Comparison of ENCODE assay signal across 31 cellular contexts in the genomic region with DNA sequence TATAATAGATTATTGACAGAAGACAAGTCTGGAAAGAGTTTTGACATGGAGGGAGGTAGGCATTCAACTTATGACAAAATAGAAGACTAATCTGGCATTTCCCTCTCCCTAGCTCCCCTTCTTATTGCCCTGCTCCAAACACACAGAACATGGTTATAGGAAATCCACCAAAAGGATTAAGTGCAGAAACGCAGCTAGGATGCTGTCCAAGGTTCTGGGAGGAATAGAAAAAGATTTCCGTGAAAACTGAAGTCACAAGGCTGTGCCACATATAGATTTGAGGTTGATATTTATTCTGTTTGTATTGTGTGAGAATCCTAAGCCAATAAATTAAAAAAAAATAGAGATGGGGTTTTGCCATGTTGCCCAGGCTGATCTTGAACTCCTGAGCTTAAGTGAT.
"Had no signal": no experiment of that assay in that cellular context is flagged by ENCODE, and none has a peak within 500 bp of the region (broad histone marks: within the 10 kb centered on the region; RNA-seq: fewer than 3 reads in every experiment).

No MANE protein-coding gene starts in this region.

- DNase-seq: activated B cell treated with CpG ODN at 0.5 μM for 24 hours; activated CD4-positive, alpha-beta memory T cell treated with anti-CD3 and anti-CD28 coated beads for 36 hours; activated CD4-positive, alpha-beta T cell treated with anti-CD3 and anti-CD28 coated beads for 4 hours; activated CD4-positive, alpha-beta T cell treated with anti-CD3 and anti-CD28 coated beads, Interleukin-2, amount 50 U/mL, for 1 hour; activated CD4-positive, CD25-positive, alpha-beta regulatory T cell treated with anti-CD3 and anti-CD28 coated beads, Interleukin-2, amount 50 U/mL, for 72 hours; activated CD8-positive, alpha-beta memory T cell treated with anti-CD3 and anti-CD28 coated beads, Interleukin-2, amount 50 U/mL, for 4 hours; activated gamma-delta T cell treated with Interleukin-2 at 50 U/mL for 16 hours; activated naive CD4-positive, alpha-beta T cell treated with anti-CD3 and anti-CD28 coated beads for 36 hours; activated naive CD8-positive, alpha-beta T cell treated with anti-CD3 and anti-CD28 coated beads, Interleukin-2, amount 50 U/mL, for 24 hours; activated T-cell treated with anti-CD3 and anti-CD28 coated beads for 4 hours; activated T-cell treated with anti-CD3 and anti-CD28 coated beads, Interleukin-2, amount 50 U/mL, for 4 hours; anterior cingulate cortex; caudate nucleus; cerebellar nuclear complex; Kasumi-1; MG63; MV-4-11; NCI-H1092; NCI-H1436 treated with DMSO at 0.1 percent for 48 hours; NCI-H1694 treated with DMSO at 0.1 percent for 48 hours; NCI-H2029; NCI-H524 treated with DMSO at 0.1 percent for 48 hours; NK-92 treated with Interleukin-12 subunit alpha and Interleukin-12 subunit beta, amount 100 ng/mL, for 24 hours; PC-3; T-helper 17 cell had no signal

- H3K36me3 Mint-ChIP-seq: activated CD4-positive, alpha-beta memory T cell treated with anti-CD3 and anti-CD28 coated beads for 36 hours; activated naive CD8-positive, alpha-beta T cell; brain had no signal

- H3K9me3 ChIP-seq: MG63 had no signal

- H3K4me1 Mint-ChIP-seq: activated B cell treated with CpG ODN at 0.5 μM for 24 hours; activated naive CD8-positive, alpha-beta T cell treated with anti-CD3 and anti-CD28 coated beads, Interleukin-2, amount 50 U/mL, for 24 hours; brain; T-helper 17 cell had no signal

- H3K4me3 ChIP-seq: MG63 had no signal

- ATAC-seq: activated naive CD8-positive, alpha-beta T cell treated with anti-CD3 and anti-CD28 coated beads, Interleukin-2, amount 50 U/mL, for 24 hours; activated T-cell treated with anti-CD3 and anti-CD28 coated beads, Interleukin-2, amount 50 U/mL, for 4 hours; PC-3; Right ventricle myocardium inferior; T-helper 17 cell had no signal

- H3K27me3 ChIP-seq: MG63 had no signal

- H3K4me3 Mint-ChIP-seq: activated B cell treated with CpG ODN at 0.5 μM for 24 hours; activated CD4-positive, alpha-beta memory T cell treated with anti-CD3 and anti-CD28 coated beads for 36 hours; activated naive CD4-positive, alpha-beta T cell treated with anti-CD3 and anti-CD28 coated beads for 36 hours; activated naive CD8-positive, alpha-beta T cell; activated naive CD8-positive, alpha-beta T cell treated with anti-CD3 and anti-CD28 coated beads, Interleukin-2, amount 50 U/mL, for 24 hours; activated T-cell treated with anti-CD3 and anti-CD28 coated beads, Interleukin-2, amount 50 U/mL, for 4 hours; activated T-helper 1 cell treated with anti-CD3 and anti-CD28 coated beads, Interleukin-12 subunit alpha, Interleukin-12 subunit beta, Interleukin-2, Interleukin-4 antibody, amounts not matched to agents 30 ng/mL and 10 ng/mL and 1 ng/mL, durations not matched to agents 14 hours and 24 hours and 36 hours; brain; T-helper 17 cell had no signal

- H3K27ac Mint-ChIP-seq: activated B cell treated with CpG ODN at 0.5 μM for 24 hours; activated CD4-positive, alpha-beta memory T cell treated with anti-CD3 and anti-CD28 coated beads for 36 hours; activated naive CD4-positive, alpha-beta T cell treated with anti-CD3 and anti-CD28 coated beads for 36 hours; activated naive CD8-positive, alpha-beta T cell; activated naive CD8-positive, alpha-beta T cell treated with anti-CD3 and anti-CD28 coated beads, Interleukin-2, amount 50 U/mL, for 24 hours; activated T-helper 1 cell treated with anti-CD3 and anti-CD28 coated beads, Interleukin-12 subunit alpha, Interleukin-12 subunit beta, Interleukin-2, Interleukin-4 antibody, amounts not matched to agents 30 ng/mL and 10 ng/mL and 1 ng/mL, durations not matched to agents 14 hours and 24 hours and 36 hours; brain; T-helper 17 cell had no signal

- H3K9me3 Mint-ChIP-seq: activated CD4-positive, alpha-beta memory T cell treated with anti-CD3 and anti-CD28 coated beads for 36 hours; activated naive CD4-positive, alpha-beta T cell treated with anti-CD3 and anti-CD28 coated beads for 36 hours; activated naive CD8-positive, alpha-beta T cell treated with anti-CD3 and anti-CD28 coated beads, Interleukin-2, amount 50 U/mL, for 24 hours; activated T-helper 1 cell treated with anti-CD3 and anti-CD28 coated beads, Interleukin-12 subunit alpha, Interleukin-12 subunit beta, Interleukin-2, Interleukin-4 antibody, amounts not matched to agents 30 ng/mL and 10 ng/mL and 1 ng/mL, durations not matched to agents 14 hours and 24 hours and 36 hours had no signal

- H3K36me3 ChIP-seq: MG63 had no signal

- H3K27ac ChIP-seq: RWPE1, VCaP had no signal
